In the genomic region with DNA sequence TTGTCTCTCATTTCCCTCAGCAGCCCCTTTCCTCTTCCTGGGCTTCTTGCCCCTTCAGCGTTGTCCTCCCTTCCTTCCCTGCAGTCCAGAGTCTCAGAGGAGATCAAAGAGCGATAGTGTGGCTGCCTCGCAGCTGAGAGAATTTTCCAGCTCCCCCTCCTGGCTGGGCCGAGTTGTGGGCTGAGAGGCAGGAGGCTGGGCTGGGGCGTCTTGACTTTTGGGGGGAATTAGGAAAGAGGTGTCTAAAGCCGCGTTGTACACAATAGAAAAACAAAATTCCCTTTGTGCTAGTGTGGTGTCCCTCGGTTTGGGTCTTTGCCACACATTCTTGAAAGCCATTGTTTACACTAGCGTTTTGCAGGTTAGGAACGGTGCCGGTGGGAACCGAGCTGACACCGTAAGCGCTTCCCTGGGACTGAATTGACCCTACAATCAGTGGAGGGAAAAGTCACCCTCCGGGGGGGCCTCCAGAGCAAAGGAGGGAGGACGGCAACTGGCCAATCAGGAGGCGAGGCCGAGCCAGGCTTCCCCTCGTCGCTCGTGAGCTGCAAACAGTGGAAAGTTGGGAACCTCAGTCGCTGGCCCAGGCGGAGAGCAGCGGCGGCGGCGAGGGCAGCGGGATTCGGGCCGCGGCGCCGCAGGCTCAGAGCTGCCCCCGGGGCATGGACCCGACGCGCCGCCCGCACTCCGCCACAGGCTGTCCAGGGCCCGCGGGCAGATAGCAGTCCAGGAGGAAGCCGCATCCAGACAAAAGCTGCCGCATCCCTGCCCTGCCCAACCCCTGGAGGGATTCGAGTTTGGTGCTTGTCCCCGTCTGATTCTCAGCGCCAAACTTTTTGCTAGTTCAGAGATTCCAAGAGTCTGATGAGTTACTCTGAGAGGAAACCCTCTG, we compare ENCODE assay signal across 1 cellular context.
TF ChIP-seq lines count a peak whose summit lies in the region.

TSS of gene HMCN1 (plus strand) at position 574 of the 892 bp plus-strand sequence. CDS start 389 bp downstream, outside the sequence.

TF ChIP-seq in GM23338, 12 proteins besides CTCF, POLR2A, EP300 and RAD21 (continued from another document):
- TF ChIP-seq ZNF462 (CRISPR knock-in tag; IDR thresholded peaks at IDR 0.05): peak; percentile 22; the same call in 1 of the 2 replicates
- TF ChIP-seq ZNF114 (CRISPR knock-in tag; IDR thresholded peaks at IDR 0.05): 0 out of 2 replicates have a peak, but pooled peaks have one; percentile 42
- 0 out of 2 replicates have a peak, but pooled peaks have one; percentile 19 for TF ChIP-seq ZNF331 (CRISPR knock-in tag; IDR thresholded peaks at IDR 0.05; ENCODE audit: low read depth)
- no peak for TF ChIP-seq NANOG (IDR thresholded peaks at IDR 0.05; ENCODE audit: borderline replicate concordance)
